Comparison of ENCODE assay signal across 16 cellular contexts in genomic region chr2:217956895-217957457, GRCh38. TPM values are rescaled to one million over a fixed set of nuclear protein-coding genes. Genes with fewer than 3 reads are reported as not detected.
DNase-seq lines count a peak whose midpoint lies in the region; ATAC-seq and TF ChIP-seq lines count a peak whose summit lies in the region.
"Had no signal": no experiment of that assay in that cellular context is flagged by ENCODE, and none has a peak within 500 bp of the region (broad histone marks: within the 10 kb centered on the region; RNA-seq: fewer than 3 reads in every experiment).

No MANE protein-coding gene starts in this region.

- no peak for TF ChIP-seq POLR2A in Peyer's patch (IDR thresholded peaks at IDR 0.05)

- peak overlapping the region; percentile 51 to 65 for H3K9ac ChIP-seq in stomach smooth muscle (ENCODE audit: low read length in 2 of 2)

- H3K36me3 Mint-ChIP-seq in mesothelial cell of epicardium, result peaks cover 4% of the 10 kb centered on the region

- H3K36me3 ChIP-seq in Peyer's patch (no peaks in the 10 kb centered on the region), stomach smooth muscle (ENCODE audit: control insufficient read depth in 2 of 2, insufficient read depth in 2 of 2, low read length in 2 of 2) (no peaks in the 10 kb centered on the region), WERI-Rb-1 (no peaks in the 10 kb centered on the region)

- peak overlapping the region; percentile 95 for H3K27ac Mint-ChIP-seq in mesothelial cell of epicardium
- H3K27ac Mint-ChIP-seq: activated CD4-positive, alpha-beta T cell treated with anti-CD3 and anti-CD28 coated beads, Interleukin-2, amount 10 ng/mL, durations not matched to agents 24 days and 14 days; T-helper 2 cell treated with Interferon-gamma antibody and Interleukin-4, amounts not matched to agents 5 μg/mL and 100 μg/mL, for 36 hours had no signal

- no peak overlapping the region for H3K4me3 ChIP-seq in Peyer's patch
- peak overlapping the region in 1 of 2 donors; percentile 40 for H3K4me3 ChIP-seq in stomach smooth muscle (ENCODE audit: low read length in 2 of 2)
- H3K4me3 ChIP-seq in WERI-Rb-1 (ENCODE audit: low read depth, low read length), result no peak overlapping the region
- H3K4me3 ChIP-seq: dorsolateral prefrontal cortex had no signal

- intact Hi-C loops in Right ventricle myocardium superior (cut with DNase I), result no loop called here

- peak overlapping the region in 2 of 4 donors; percentile 43 to 83 for H3K27ac ChIP-seq in Peyer's patch
- peak overlapping the region; percentile 88 for H3K27ac ChIP-seq in stomach smooth muscle (ENCODE audit: low read length)
- no peak overlapping the region for H3K27ac ChIP-seq in WERI-Rb-1

- H3K4me1 ChIP-seq in Peyer's patch (peaks cover 0 to 30% (median 0%) of the 10 kb centered on the region in 4 donors), stomach smooth muscle (ENCODE audit: control insufficient read depth, insufficient read depth, low read length) (peaks cover 73% of the 10 kb centered on the region)

- H3K9me3 Mint-ChIP-seq in mesothelial cell of epicardium, result no peaks in the 10 kb centered on the region
- H3K9me3 Mint-ChIP-seq: activated CD4-positive, alpha-beta T cell treated with anti-CD3 and anti-CD28 coated beads, Interleukin-2, amount 10 ng/mL, durations not matched to agents 24 days and 14 days; activated T-cell treated with anti-CD3 and anti-CD28 coated beads, Interleukin-2, amount 50 U/mL, for 4 hours; T-helper 2 cell treated with Interferon-gamma antibody and Interleukin-4, amounts not matched to agents 5 μg/mL and 100 μg/mL, for 36 hours had no signal

- peaks cover 79% of the 10 kb centered on the region for H3K4me1 Mint-ChIP-seq in mesothelial cell of epicardium
- H3K4me1 Mint-ChIP-seq: activated CD4-positive, alpha-beta T cell treated with anti-CD3 and anti-CD28 coated beads, Interleukin-2, amount 10 ng/mL, durations not matched to agents 24 days and 14 days had no signal

- TF ChIP-seq CTCF in Peyer's patch (IDR thresholded peaks at IDR 0.05), result no peak
- no peak for TF ChIP-seq CTCF in mesothelial cell of epicardium (IDR thresholded peaks at IDR 0.05; ENCODE audit: unreplicated experiment)
- TF ChIP-seq CTCF in WERI-Rb-1 (IDR thresholded peaks at IDR 0.05; ENCODE audit: low read depth, low read length), result no peak

- H3K9me3 ChIP-seq in Peyer's patch (no peaks in the 10 kb centered on the region), stomach smooth muscle (ENCODE audit: control insufficient read depth in 2 of 2, low read length in 2 of 2) (no peaks in the 10 kb centered on the region), WERI-Rb-1 (ENCODE audit: severe bottlenecking) (no peaks in the 10 kb centered on the region)

- DNase-seq in Peyer's patch, result peak in 2 of 3 donors; percentile 29 to 45
- DNase-seq in Right ventricle myocardium superior, result no peak
- no peak for DNase-seq in mesothelial cell of epicardium (ENCODE audit: low spot score in 2 of 2, unreplicated experiment in 2 of 2)
- no peak for DNase-seq in NCI-H2227 treated with DMSO at 0.1 percent for 48 hours (lab: John Stamatoyannopoulos, UW)
- DNase-seq in WERI-Rb-1, result no peak
- no peak for DNase-seq in NCI-H1694 treated with DMSO at 0.1 percent for 48 hours (lab: John Stamatoyannopoulos, UW)
- DNase-seq in UCSD-AML1 (lab: John Stamatoyannopoulos, UW; ENCODE audit: unreplicated experiment), result no peak
- DNase-seq: activated CD4-positive, alpha-beta T cell treated with anti-CD3 and anti-CD28 coated beads, Interleukin-2, amount 10 ng/mL, durations not matched to agents 24 days and 14 days; activated T-cell treated with anti-CD3 and anti-CD28 coated beads, Interleukin-2, amount 50 U/mL, for 4 hours; DMS 273 treated with DMSO at 0.1 percent for 48 hours; NCI-H2107; SHP77 treated with DMSO at 0.1 percent for 48 hours; stimulated activated CD4-positive, alpha-beta T cell treated with anti-CD3 and anti-CD28 coated beads, Interleukin-4, amount 100 ng/mL, for 1 hour had no signal

- ATAC-seq in Right ventricle myocardium superior (ENCODE audit: poor library complexity), result peak; percentile 11
- ATAC-seq: activated T-cell treated with anti-CD3 and anti-CD28 coated beads, Interleukin-2, amount 50 U/mL, for 4 hours had no signal

- no peaks in the 10 kb centered on the region for H3K27me3 ChIP-seq in Peyer's patch
- no peaks in the 10 kb centered on the region for H3K27me3 ChIP-seq in stomach smooth muscle (ENCODE audit: control insufficient read depth in 1 of 2, insufficient read depth in 2 of 2, low read length in 2 of 2)
- H3K27me3 ChIP-seq in WERI-Rb-1 (ENCODE audit: insufficient read depth, low read depth, severe bottlenecking), result no peaks in the 10 kb centered on the region

- no peak overlapping the region for H3K4me3 Mint-ChIP-seq in mesothelial cell of epicardium
- H3K4me3 Mint-ChIP-seq: activated CD4-positive, alpha-beta T cell treated with anti-CD3 and anti-CD28 coated beads, Interleukin-2, amount 10 ng/mL, durations not matched to agents 24 days and 14 days; activated T-cell treated with anti-CD3 and anti-CD28 coated beads, Interleukin-2, amount 50 U/mL, for 4 hours; T-helper 2 cell treated with Interferon-gamma antibody and Interleukin-4, amounts not matched to agents 5 μg/mL and 100 μg/mL, for 36 hours had no signal

- H3K27me3 Mint-ChIP-seq in mesothelial cell of epicardium (ENCODE audit: low read depth), result peaks cover 3% of the 10 kb centered on the region
- H3K27me3 Mint-ChIP-seq: activated CD4-positive, alpha-beta T cell treated with anti-CD3 and anti-CD28 coated beads, Interleukin-2, amount 10 ng/mL, durations not matched to agents 24 days and 14 days had no signal

RNA-seq across cellular contexts. Expression of gene TNS1, which starts 45.8 kb away (rescaled TPM):
- 100 to 1,000 TPM in 2 of 4 donors, 10 to 100 TPM in 2; 23.1 to 156 (median 81.1) TPM for total RNA-seq in Peyer's patch
- 722 TPM for total RNA-seq in Right ventricle myocardium superior
- 116 to 130 TPM (median 117 TPM) in 3 replicates for total RNA-seq in mesothelial cell of epicardium

Comparison
In these comparisons a context has a peak if more than half of its experiments do, and no peak if none do; other contexts are left out.
1. DNase-seq: peak in Peyer's patch (2 of 3); none in Right ventricle myocardium superior (single experiment), mesothelial cell of epicardium (0 of 2), NCI-H2227 treated with DMSO at 0.1 percent for 48 hours (single experiment), WERI-Rb-1 (single experiment), NCI-H1694 treated with DMSO at 0.1 percent for 48 hours (single experiment) and UCSD-AML1 (single experiment).